Comparison of ENCODE assay signal across 10 cellular contexts in genomic region chr5:170747851-170748250, GRCh38. TPM values are rescaled to one million over a fixed set of nuclear protein-coding genes. Genes with fewer than 3 reads are reported as not detected.
A peak's percentile ranks its signal among the peaks of the same experiment; 100 is the strongest.
DNase-seq lines count a peak whose midpoint lies in the region; TF ChIP-seq lines count a peak whose summit lies in the region.
"Had no signal": no experiment of that assay in that cellular context is flagged by ENCODE, and none has a peak within 500 bp of the region (broad histone marks: within the 10 kb centered on the region; RNA-seq: fewer than 3 reads in every experiment).

No MANE protein-coding gene starts in this region.

- H3K4ac ChIP-seq in neuronal stem cell (ENCODE audit: low read length): no peak overlapping the region

- peak overlapping the region; percentile 91 for H3K14ac ChIP-seq in neuronal stem cell (ENCODE audit: low read length)

- H3K9me3 ChIP-seq in OCI-LY3 (ENCODE audit: insufficient read depth, low read length) (no peaks in the 10 kb centered on the region), neuronal stem cell (replicated peaks in 1 of 2; ENCODE audit: control insufficient read depth in 2 of 2, insufficient read depth in 1 of 2, low read depth in 1 of 2, low read length in 2 of 2) (peaks cover 0 to 2% of the 10 kb centered on the region in 2 donors)

- H2AFZ ChIP-seq in OCI-LY3 (ENCODE audit: low read depth, low read length) (no peak overlapping the region), neuronal stem cell (ENCODE audit: low read length) (no peak overlapping the region)

- H3K4me2 ChIP-seq in OCI-LY3 (ENCODE audit: low read length) (no peak overlapping the region), neuronal stem cell (ENCODE audit: insufficient read depth, low read length, poor library complexity, severe bottlenecking) (no peak overlapping the region)

- peak overlapping the region; percentile 12 for H3K18ac ChIP-seq in neuronal stem cell (ENCODE audit: low read length)

- H3K4me1 ChIP-seq in OCI-LY3 (ENCODE audit: low read length) (peaks cover 23% of the 10 kb centered on the region), neuronal stem cell (ENCODE audit: control insufficient read depth in 2 of 2, insufficient read depth in 1 of 2, low read depth in 1 of 2, low read length in 2 of 2) (peaks cover 20 to 28% of the 10 kb centered on the region in 2 donors)

- no peaks in the 10 kb centered on the region for H3K79me1 ChIP-seq in neuronal stem cell (ENCODE audit: low read depth, low read length)

- no CpG with 5 or more reads among the region's 10 CpGs for WGBS in neuronal stem cell (ENCODE audit: extremely low coverage in 2 of 2, insufficient read length in 2 of 2, insufficient replicate concordance in 1 of 2), 2 donors

- DNase-seq in ELR (ENCODE audit: low read depth): peak; percentile 48
- DNase-seq in epithelial cell of proximal tubule (ENCODE audit: low read depth): no peak
- DNase-seq in neuronal stem cell (ENCODE audit: low spot score): no peak
- no peak for DNase-seq in 8988T
- no peak for DNase-seq in OCI-M2 (lab: John Stamatoyannopoulos, UW; ENCODE audit: unreplicated experiment)
- no peak for DNase-seq in amniotic stem cell (lab: John Stamatoyannopoulos, UW)
- DNase-seq in activated CD4-positive, alpha-beta T cell treated with anti-CD3 and anti-CD28 coated beads, Interleukin-2, amount 50 U/mL, for 48 hours: no peak
- DNase-seq: activated CD4-positive, alpha-beta T cell treated with anti-CD3 and anti-CD28 coated beads, Interleukin-2, amount 10 ng/mL, durations not matched to agents 24 days and 14 days; immature natural killer cell had no signal

- no peak overlapping the region for H3K9ac ChIP-seq in OCI-LY3 (ENCODE audit: low read length)
- H3K9ac ChIP-seq in neuronal stem cell (ENCODE audit: low read depth, low read length, poor library complexity): no peak overlapping the region

- no peak overlapping the region for H2BK120ac ChIP-seq in neuronal stem cell (ENCODE audit: low read depth, low read length)

- peaks cover 59% of the 10 kb centered on the region for H3K27me3 ChIP-seq in OCI-LY3 (ENCODE audit: low read depth, low read length)
- peaks cover 0 to 26% (median 11%) of the 10 kb centered on the region in 3 experiments for H3K27me3 ChIP-seq in neuronal stem cell (ENCODE audit: control insufficient read depth in 3 of 3, insufficient read depth in 3 of 3, low read depth in 1 of 3, low read length in 3 of 3)

- peak overlapping the region; percentile 47 for H2BK12ac ChIP-seq in neuronal stem cell (ENCODE audit: low read length)

- no peak overlapping the region for H4K8ac ChIP-seq in neuronal stem cell (ENCODE audit: low read depth, low read length)

- TF ChIP-seq CTCF in OCI-LY3 (IDR thresholded peaks at IDR 0.05; ENCODE audit: low read depth, low read length) (peak; percentile 33), epithelial cell of proximal tubule (conservative IDR thresholded peaks at IDR 0.05; ENCODE audit: low read depth, low read length) (peak; percentile 54)

- H3K27ac ChIP-seq in OCI-LY3 (ENCODE audit: low read length): no peak overlapping the region
- H3K27ac ChIP-seq in neuronal stem cell (replicated peaks; ENCODE audit: low read length): no peak overlapping the region

- no peak overlapping the region for H2BK5ac ChIP-seq in neuronal stem cell (ENCODE audit: low read length)

- peak overlapping the region; percentile 83 for H3K23ac ChIP-seq in neuronal stem cell (ENCODE audit: low read depth, low read length, poor library complexity)

- peak overlapping the region; percentile 28 for H2AK5ac ChIP-seq in neuronal stem cell (ENCODE audit: low read depth, low read length)

- H3K79me2 ChIP-seq in OCI-LY3 (ENCODE audit: low read length): no peaks in the 10 kb centered on the region

- H3K4me3 ChIP-seq in OCI-LY3 (ENCODE audit: low read length) (no peak overlapping the region), epithelial cell of proximal tubule (ENCODE audit: low read depth, low read length) (no peak overlapping the region), neuronal stem cell (ENCODE audit: low read length in 2 of 2) (no peak overlapping the region)

- H4K20me1 ChIP-seq in OCI-LY3 (ENCODE audit: insufficient read depth, low read length): no peaks in the 10 kb centered on the region

- H2BK15ac ChIP-seq in neuronal stem cell (ENCODE audit: low read length): no peak overlapping the region

- no peaks in the 10 kb centered on the region for H3K36me3 ChIP-seq in OCI-LY3 (replicated peaks; ENCODE audit: low read depth, low read length)
- no peaks in the 10 kb centered on the region for H3K36me3 ChIP-seq in neuronal stem cell (replicated peaks in 1 of 2; ENCODE audit: control insufficient read depth in 2 of 2, insufficient read depth in 2 of 2, low read length in 2 of 2)

- H4K91ac ChIP-seq in neuronal stem cell (ENCODE audit: low read depth, low read length, poor library complexity): no peak overlapping the region

RNA-seq across cellular contexts. Expression of gene GABRP, which starts 35.7 kb away (rescaled TPM):
- not detected in 2 replicates for total RNA-seq in epithelial cell of proximal tubule
- not detected for polyA plus RNA-seq in neuronal stem cell (2013, experiment 1 of 2)
- 0.06 TPM for polyA plus RNA-seq in neuronal stem cell (2013, experiment 2 of 2)
- total RNA-seq: activated CD4-positive, alpha-beta T cell treated with anti-CD3 and anti-CD28 coated beads, Interleukin-2, amount 10 ng/mL, durations not matched to agents 24 days and 14 days had no signal
- polyA plus RNA-seq: immature natural killer cell had no signal
